In the genomic region with DNA sequence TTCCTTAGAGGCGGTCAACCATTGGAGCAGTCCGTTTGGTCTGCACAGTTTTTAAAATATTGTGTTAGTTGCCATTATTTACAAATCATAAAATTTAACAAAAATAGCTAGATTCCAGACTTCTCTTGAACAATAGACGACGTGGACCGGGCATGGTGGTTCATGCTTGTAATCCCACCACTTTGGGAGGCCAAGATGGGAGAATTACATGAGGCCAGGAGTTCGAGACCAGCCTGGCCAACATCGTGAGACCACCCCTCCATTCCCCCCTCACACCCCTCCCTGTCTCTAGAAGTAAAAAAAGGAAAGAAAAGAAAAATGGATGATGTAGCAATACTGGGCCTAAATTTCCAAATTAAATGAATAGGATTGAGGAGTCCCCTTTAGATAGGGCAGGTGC, we compare ENCODE assay signal across 9 cellular contexts. TPM values are rescaled to one million over a fixed set of nuclear protein-coding genes. Genes with fewer than 3 reads are reported as not detected.
DNase-seq lines count a peak whose midpoint lies in the region; ATAC-seq and TF ChIP-seq lines count a peak whose summit lies in the region.
"Had no signal": no experiment of that assay in that cellular context is flagged by ENCODE, and none has a peak within 500 bp of the region (broad histone marks: within the 10 kb centered on the region; RNA-seq: fewer than 3 reads in every experiment).

No MANE protein-coding gene starts in this region.

- H3K36me3 ChIP-seq in esophagus muscularis mucosa (no peaks in the 10 kb centered on the region), sigmoid colon (no peaks in the 10 kb centered on the region), MM.1S (replicated peaks; ENCODE audit: insufficient read depth, low read length) (no peaks in the 10 kb centered on the region)

- H3K9ac ChIP-seq in MM.1S (ENCODE audit: low read length): no peak overlapping the region

- TF ChIP-seq POLR2A in esophagus muscularis mucosa (IDR thresholded peaks at IDR 0.05; ENCODE audit: low read depth): no peak
- TF ChIP-seq POLR2A in sigmoid colon (IDR thresholded peaks at IDR 0.05): no peak

- 85% methylated on average over 7 of the region's 7 CpGs for WGBS in esophagus muscularis mucosa
- 65 to 75% methylated on average over 7 of the region's 7 CpGs for WGBS in sigmoid colon, 2 donors

- POLR2A ChIA-PET in T-cell (lab: Charles Lee): no interaction called here

- H4K20me1 ChIP-seq in MM.1S (ENCODE audit: insufficient read depth, low read length): no peaks in the 10 kb centered on the region

- peak overlapping the region; percentile 81 for H3K4me3 ChIP-seq in GM12865 (ENCODE audit: low read depth, low read length)
- H3K4me3 ChIP-seq in esophagus muscularis mucosa: peak overlapping the region; percentile 59 to 75 (median 71)
- H3K4me3 ChIP-seq in sigmoid colon: peak overlapping the region in 3 of 4 donors; percentile 62 to 66 (median 65)
- no peak overlapping the region for H3K4me3 ChIP-seq in MM.1S (ENCODE audit: low read length)

- no peak for TF ChIP-seq CTCF in GM12865 (IDR thresholded peaks at IDR 0.05; ENCODE audit: insufficient read depth, low read depth, low read length, missing control alignments)
- TF ChIP-seq CTCF in esophagus muscularis mucosa (IDR thresholded peaks at IDR 0.05): no peak
- TF ChIP-seq CTCF in sigmoid colon (IDR thresholded peaks at IDR 0.05): no peak
- TF ChIP-seq CTCF in MM.1S (IDR thresholded peaks at IDR 0.05; ENCODE audit: low read length): no peak

- H3K27ac Mint-ChIP-seq in T-cell: no peak overlapping the region
- no peak overlapping the region for H3K27ac Mint-ChIP-seq in activated naive CD4-positive, alpha-beta T cell treated with anti-CD3 and anti-CD28 coated beads, Interleukin-2, amount 50 U/mL, for 72 hours

- peaks cover 41 to 53% of the 10 kb centered on the region in 2 donors for H3K27me3 Mint-ChIP-seq in T-cell

- no peaks in the 10 kb centered on the region for H3K9me2 ChIP-seq in MM.1S (replicated peaks; ENCODE audit: insufficient read depth, low read length)

- H3K27ac ChIP-seq in esophagus muscularis mucosa (replicated peaks in 1 of 4): peak overlapping the region in 1 of 4 donors; percentile 73
- peak overlapping the region in 2 of 4 donors; percentile 70 to 73 for H3K27ac ChIP-seq in sigmoid colon
- no peak overlapping the region for H3K27ac ChIP-seq in MM.1S (ENCODE audit: low read length)

- H3K27me3 ChIP-seq in esophagus muscularis mucosa (no peaks in the 10 kb centered on the region), sigmoid colon (peaks cover 0 to 4% (median 0%) of the 10 kb centered on the region in 3 donors), MM.1S (replicated peaks; ENCODE audit: insufficient read depth, low read length) (no peaks in the 10 kb centered on the region)

- DNase-seq in GM12865 (ENCODE audit: low read depth): no peak
- no peak for DNase-seq in T-cell
- DNase-seq in esophagus muscularis mucosa (ENCODE audit: extremely low spot score): peak; percentile 53
- DNase-seq in sigmoid colon: no peak
- DNase-seq in NCI-H1436 (lab: John Stamatoyannopoulos, UW): no peak
- DNase-seq in MM.1S: no peak
- no peak for DNase-seq in activated naive CD4-positive, alpha-beta T cell treated with anti-CD3 and anti-CD28 coated beads, Interleukin-2, amount 50 U/mL, for 72 hours (ENCODE audit: low spot score in 2 of 2)
- DNase-seq: Karpas-422 had no signal

- TF ChIP-seq EP300 in esophagus muscularis mucosa (IDR thresholded peaks at IDR 0.05) (no peak), sigmoid colon (IDR thresholded peaks at IDR 0.05) (no peak)

- no peak overlapping the region for H2AFZ ChIP-seq in MM.1S (ENCODE audit: low read length)

- peak overlapping the region; percentile 63 to 82 (median 63) for H3K4me3 Mint-ChIP-seq in T-cell

- H3K4me2 ChIP-seq in MM.1S (ENCODE audit: low read depth, low read length): no peak overlapping the region

- H3K9me3 Mint-ChIP-seq in T-cell: no peaks in the 10 kb centered on the region
- no peaks in the 10 kb centered on the region for H3K9me3 Mint-ChIP-seq in activated naive CD4-positive, alpha-beta T cell treated with anti-CD3 and anti-CD28 coated beads, Interleukin-2, amount 50 U/mL, for 72 hours

- H3K4me1 ChIP-seq in esophagus muscularis mucosa (peaks cover 11 to 21% (median 16%) of the 10 kb centered on the region in 4 donors), sigmoid colon (peaks cover 0 to 12% (median 8%) of the 10 kb centered on the region in 4 donors), MM.1S (ENCODE audit: low read length) (no peaks in the 10 kb centered on the region)

- H3K4me1 Mint-ChIP-seq in T-cell: peaks cover 5 to 15% (median 7%) of the 10 kb centered on the region in 3 donors

- H3K36me3 Mint-ChIP-seq in T-cell: no peaks in the 10 kb centered on the region
- H3K36me3 Mint-ChIP-seq in activated naive CD4-positive, alpha-beta T cell treated with anti-CD3 and anti-CD28 coated beads, Interleukin-2, amount 50 U/mL, for 72 hours: no peaks in the 10 kb centered on the region

- 0 out of 2 replicates have a peak, but pooled peaks cover 3% of the 10 kb centered on the region for H3F3A ChIP-seq in MM.1S (ENCODE audit: insufficient read depth, low read length)

- intact Hi-C loops in esophagus muscularis mucosa (cut with DNase I): no loop called here
- intact Hi-C loops in sigmoid colon (cut with DNase I): no loop called here

- H3K79me2 ChIP-seq in MM.1S (ENCODE audit: low read length): no peaks in the 10 kb centered on the region

- H3K9me3 ChIP-seq in esophagus muscularis mucosa (no peaks in the 10 kb centered on the region), sigmoid colon (no peaks in the 10 kb centered on the region), MM.1S (replicated peaks; ENCODE audit: insufficient read depth, low read length) (no peaks in the 10 kb centered on the region)

- ATAC-seq in T-cell (replicated peaks in 1 of 4): no peak
- no peak for ATAC-seq in GM18519 (IDR thresholded peaks at IDR 0.05; ENCODE audit: low FRiP score, unreplicated experiment)
- no peak for ATAC-seq in activated naive CD4-positive, alpha-beta T cell treated with anti-CD3 and anti-CD28 coated beads, Interleukin-2, amount 50 U/mL, for 72 hours

- CTCF ChIA-PET in T-cell (lab: Charles Lee): no interaction called here

RNA-seq across cellular contexts. Expression of a gene that starts 1.0 kb away (rescaled TPM):
- total RNA-seq in T-cell (1 to 10 TPM in 3 of 5 donors, under 1 TPM in 2; 0.14 to 1.5 (median 1.1) TPM), esophagus muscularis mucosa (10 to 100 TPM in 2 of 4 donors, 1 to 10 TPM in 2; 6.6 to 12.9 (median 8.9) TPM), sigmoid colon (10 to 100 TPM in 1 of 4 donors, 1 to 10 TPM in 3; 3.4 to 10.3 (median 6.6) TPM)
- polyA plus RNA-seq in sigmoid colon: 10 to 100 TPM in 1 of 3 donors, 1 to 10 TPM in 2; 1.2 to 14.1 (median 3.5) TPM
- total RNA-seq in activated naive CD4-positive, alpha-beta T cell treated with anti-CD3 and anti-CD28 coated beads, Interleukin-2, amount 50 U/mL, for 72 hours: 1 to 10 TPM in 1 of 2 donors, under 1 TPM in 1; 0.56 to 1.8 TPM

RNA-seq across cellular contexts. Expression of a gene that starts 47.4 kb away (rescaled TPM):
- total RNA-seq in T-cell (10 to 100 TPM; 10.3 to 18.9 (median 14.8) TPM), esophagus muscularis mucosa (10 to 100 TPM; 13.1 to 20.4 (median 15.5) TPM), sigmoid colon (10 to 100 TPM; 14.0 to 34.6 (median 26.0) TPM)
- 10 to 100 TPM; 12.0 to 23.3 (median 15.6) TPM for polyA plus RNA-seq in sigmoid colon
- total RNA-seq in activated naive CD4-positive, alpha-beta T cell treated with anti-CD3 and anti-CD28 coated beads, Interleukin-2, amount 50 U/mL, for 72 hours: 10 to 100 TPM; 10.1 to 10.8 TPM
